ENCODE assay signal across 9 cellular contexts in the genomic region with DNA sequence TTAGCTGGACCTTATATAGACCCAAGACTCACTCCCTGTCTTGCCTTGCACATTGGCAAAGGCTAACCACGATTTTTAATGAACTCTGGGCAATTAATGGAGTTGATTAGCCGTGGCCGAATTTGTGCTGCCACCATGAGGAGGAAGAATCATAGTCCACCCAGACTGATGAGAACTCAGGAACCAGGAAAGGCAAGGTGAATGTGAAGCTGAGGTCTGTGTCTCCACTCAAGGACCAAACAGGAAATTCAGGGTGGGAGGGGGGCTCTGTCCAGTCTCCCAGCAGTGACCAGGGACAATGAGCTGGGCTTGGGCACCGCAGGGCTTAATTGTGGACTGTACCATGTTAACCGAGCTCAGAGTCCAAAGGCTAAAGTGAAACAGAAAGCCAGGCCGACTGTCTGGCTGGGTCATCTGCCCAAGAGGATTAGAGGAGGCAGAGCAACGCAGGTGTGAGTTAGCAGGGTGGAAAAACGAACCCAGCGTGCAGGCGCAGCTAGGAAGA.
DNase-seq lines count a peak whose midpoint lies in the region; ATAC-seq and TF ChIP-seq lines count a peak whose summit lies in the region.
"Had no signal": no experiment of that assay in that cellular context is flagged by ENCODE, and none has a peak within 500 bp of the region (broad histone marks: within the 10 kb centered on the region; RNA-seq: fewer than 3 reads in every experiment).

No MANE protein-coding gene starts in this region.

- intact Hi-C loops in PC-9 (cut with micrococcal nuclease; ENCODE audit: unreplicated experiment), result loop anchor here (1.0 to 5.0 kb wide), 6 partner anchors 21 to 324 kb away; no protein-coding TSS in a partner anchor

- H3K9me2 ChIP-seq in PC-9 (ENCODE audit: insufficient read depth), result no peaks in the 10 kb centered on the region

- H3F3A ChIP-seq in PC-9 (ENCODE audit: insufficient read depth, low read depth), result peaks cover 28% of the 10 kb centered on the region

- ATAC-seq in GM18502 (IDR thresholded peaks at IDR 0.05; ENCODE audit: poor library complexity, unreplicated experiment), result peak; percentile 46

- POLR2A ChIA-PET in PC-9 (lab: Charles Lee; ENCODE audit: unreplicated experiment), result interaction anchor here (0.5 to 1.1 kb wide), 8 partner anchors 21 to 245 kb away, joined by 3 to 13 read pairs (median 4); a partner anchor contains a TSS

- H3K9me3 ChIP-seq in PC-9 (ENCODE audit: insufficient read depth, low read depth) (no peaks in the 10 kb centered on the region), skeletal muscle satellite cell (replicated peaks; ENCODE audit: low read length) (no peaks in the 10 kb centered on the region)

- CTCF ChIA-PET in PC-9 (lab: Charles Lee), result interaction anchor here (0.6 to 1.5 kb wide), 8 partner anchors 21 to 405 kb away, joined by 3 to 6 read pairs (median 4); no protein-coding TSS in a partner anchor

- TF ChIP-seq CTCF in PC-9 (conservative IDR thresholded peaks at IDR 0.05) (no peak; the same call in 1 of the 2 replicates), fibroblast of villous mesenchyme (IDR thresholded peaks at IDR 0.05; ENCODE audit: insufficient read depth, low read depth, low read length) (peak; percentile 24)

- H3K4me2 ChIP-seq in PC-9, result peak overlapping the region; percentile 47
- H3K4me2 ChIP-seq in skeletal muscle satellite cell (ENCODE audit: low read length), result peak overlapping the region; percentile 38

- H3K27me3 ChIP-seq in PC-9 (ENCODE audit: insufficient read depth, low read depth) (no peaks in the 10 kb centered on the region), skeletal muscle satellite cell (ENCODE audit: control insufficient read depth, insufficient read depth, low read length) (no peaks in the 10 kb centered on the region)

- no peaks in the 10 kb centered on the region for H3K79me2 ChIP-seq in PC-9 (ENCODE audit: low read depth)

- H2AFZ ChIP-seq in PC-9, result no peak overlapping the region

- H3K36me3 ChIP-seq in PC-9 (ENCODE audit: low read depth) (no peaks in the 10 kb centered on the region), skeletal muscle satellite cell (ENCODE audit: insufficient read depth, low read length) (no peaks in the 10 kb centered on the region)

- no peaks in the 10 kb centered on the region for H4K20me1 ChIP-seq in PC-9 (ENCODE audit: insufficient read depth)

- peak; percentile 35 to 61 for DNase-seq in PC-9
- no peak for DNase-seq in fibroblast of villous mesenchyme (ENCODE audit: low read depth)
- DNase-seq in T1000 (lab: John Stamatoyannopoulos, UW), result no peak
- no peak for DNase-seq in occipital lobe (lab: John Stamatoyannopoulos, UW)
- DNase-seq in DMS114 treated with DMSO at 0.1 percent for 48 hours (lab: John Stamatoyannopoulos, UW; ENCODE audit: unreplicated experiment), result no peak
- DNase-seq in stimulated activated CD8-positive, alpha-beta memory T cell treated with anti-CD3 and anti-CD28 coated beads, Interleukin-4, amount 100 ng/mL, for 48 hours, result no peak
- DNase-seq: NCI-H510A had no signal

- BruUV-seq in PC-9 (replicated peaks; lab: Mats Ljungman, UMichigan), result no TSS peak

- peak overlapping the region; percentile 17; the same call in 1 of the 2 replicates for H3K4me3 ChIP-seq in PC-9
- no peak overlapping the region for H3K4me3 ChIP-seq in fibroblast of villous mesenchyme (ENCODE audit: low read depth, low read length)
- peak overlapping the region; percentile 11 for H3K4me3 ChIP-seq in skeletal muscle satellite cell (ENCODE audit: low read length)

- H3K4me1 ChIP-seq in PC-9 (replicated peaks; ENCODE audit: insufficient read depth) (peaks cover 55% of the 10 kb centered on the region), skeletal muscle satellite cell (ENCODE audit: control insufficient read depth, insufficient read depth, low read length) (peaks cover 39% of the 10 kb centered on the region)

- H3K27ac ChIP-seq in PC-9, result peak overlapping the region; percentile 49

- H3K9ac ChIP-seq in skeletal muscle satellite cell (ENCODE audit: low read depth, low read length), result peak overlapping the region; percentile 6

Comparison
In these comparisons a context has a peak if more than half of its experiments do, and no peak if none do; other contexts are left out.
1. DNase-seq: peak in PC-9 (2 of 2); none in fibroblast of villous mesenchyme (single experiment), T1000 (single experiment), occipital lobe (single experiment), DMS114 treated with DMSO at 0.1 percent for 48 hours (single experiment) and stimulated activated CD8-positive, alpha-beta memory T cell treated with anti-CD3 and anti-CD28 coated beads, Interleukin-4, amount 100 ng/mL, for 48 hours (single experiment).